In the genomic region with DNA sequence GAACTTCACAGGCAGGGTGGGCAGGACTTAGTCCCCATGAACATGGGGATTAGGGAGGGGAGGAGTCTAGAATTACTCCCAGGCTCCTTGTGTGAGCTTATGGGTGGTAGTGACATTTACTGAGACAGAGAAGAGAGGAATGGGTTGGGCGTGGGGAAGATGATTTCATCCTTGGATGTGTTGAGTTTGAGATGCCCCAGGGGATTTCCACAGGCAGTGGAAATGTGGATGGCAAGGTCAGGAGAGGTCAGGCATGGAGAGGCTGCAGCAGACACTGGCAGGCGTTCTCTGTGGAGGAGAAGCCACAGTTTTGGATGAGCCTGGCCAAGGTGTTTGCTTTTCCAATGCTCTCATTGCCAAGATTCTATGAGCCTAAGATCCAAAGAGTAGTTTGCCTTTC, we compare ENCODE assay signal across 18 cellular contexts. TPM values are rescaled to one million over a fixed set of nuclear protein-coding genes. Genes with fewer than 3 reads are reported as not detected.
DNase-seq lines count a peak whose midpoint lies in the region; ATAC-seq and TF ChIP-seq lines count a peak whose summit lies in the region.
"Had no signal": no experiment of that assay in that cellular context is flagged by ENCODE, and none has a peak within 500 bp of the region (broad histone marks: within the 10 kb centered on the region; RNA-seq: fewer than 3 reads in every experiment).

No MANE protein-coding gene starts in this region.

- no peak overlapping the region for H3K4me2 ChIP-seq in osteoblast (ENCODE audit: insufficient read depth, low read length)

- peaks cover 27% of the 10 kb centered on the region for H3K36me3 Mint-ChIP-seq in activated T-helper 1 cell treated with anti-CD3 and anti-CD28 coated beads, Interleukin-12 subunit alpha, Interleukin-12 subunit beta, Interleukin-2, Interleukin-4 antibody, amounts not matched to agents 30 ng/mL and 10 ng/mL and 1 ng/mL, durations not matched to agents 14 hours and 24 hours and 36 hours (ENCODE audit: low read depth)
- no peaks in the 10 kb centered on the region for H3K36me3 Mint-ChIP-seq in stimulated activated effector memory CD8-positive, alpha-beta T cell treated with anti-CD3 and anti-CD28 coated beads, Interleukin-12 subunit alpha, Interleukin-12 subunit beta, amount 100 ng/mL, for 72 hours
- no peaks in the 10 kb centered on the region for H3K36me3 Mint-ChIP-seq in natural killer cell

- TF ChIP-seq CTCF in osteoblast (IDR thresholded peaks at IDR 0.05; ENCODE audit: extremely low read depth, low read depth, low read length) (no peak), natural killer cell (IDR thresholded peaks at IDR 0.05) (no peak), WERI-Rb-1 (IDR thresholded peaks at IDR 0.05; ENCODE audit: low read depth, low read length) (no peak)

- H3K79me2 ChIP-seq in osteoblast (ENCODE audit: insufficient read depth, low read length): no peaks in the 10 kb centered on the region

- no peak overlapping the region for H3K4me3 ChIP-seq in osteoblast (ENCODE audit: insufficient read depth, low read length)
- no peak overlapping the region for H3K4me3 ChIP-seq in WERI-Rb-1 (ENCODE audit: low read depth, low read length)
- H3K4me3 ChIP-seq: SJCRH30 had no signal

- H3K9me3 Mint-ChIP-seq in activated T-helper 1 cell treated with anti-CD3 and anti-CD28 coated beads, Interleukin-12 subunit alpha, Interleukin-12 subunit beta, Interleukin-2, Interleukin-4 antibody, amounts not matched to agents 30 ng/mL and 10 ng/mL and 1 ng/mL, durations not matched to agents 14 hours and 24 hours and 36 hours: peaks cover 8% of the 10 kb centered on the region
- no peaks in the 10 kb centered on the region for H3K9me3 Mint-ChIP-seq in stimulated activated effector memory CD8-positive, alpha-beta T cell treated with anti-CD3 and anti-CD28 coated beads, Interleukin-12 subunit alpha, Interleukin-12 subunit beta, amount 100 ng/mL, for 72 hours
- no peaks in the 10 kb centered on the region for H3K9me3 Mint-ChIP-seq in natural killer cell
- H3K9me3 Mint-ChIP-seq: CD4-positive, alpha-beta T cell had no signal

- no peak overlapping the region for H3K4me3 Mint-ChIP-seq in activated T-helper 1 cell treated with anti-CD3 and anti-CD28 coated beads, Interleukin-12 subunit alpha, Interleukin-12 subunit beta, Interleukin-2, Interleukin-4 antibody, amounts not matched to agents 30 ng/mL and 10 ng/mL and 1 ng/mL, durations not matched to agents 14 hours and 24 hours and 36 hours
- no peak overlapping the region for H3K4me3 Mint-ChIP-seq in stimulated activated effector memory CD8-positive, alpha-beta T cell treated with anti-CD3 and anti-CD28 coated beads, Interleukin-12 subunit alpha, Interleukin-12 subunit beta, amount 100 ng/mL, for 72 hours
- no peak overlapping the region for H3K4me3 Mint-ChIP-seq in natural killer cell
- H3K4me3 Mint-ChIP-seq: CD4-positive, alpha-beta T cell had no signal

- peak overlapping the region; percentile 35 for H3K27ac Mint-ChIP-seq in activated T-helper 1 cell treated with anti-CD3 and anti-CD28 coated beads, Interleukin-12 subunit alpha, Interleukin-12 subunit beta, Interleukin-2, Interleukin-4 antibody, amounts not matched to agents 30 ng/mL and 10 ng/mL and 1 ng/mL, durations not matched to agents 14 hours and 24 hours and 36 hours
- H3K27ac Mint-ChIP-seq in stimulated activated effector memory CD8-positive, alpha-beta T cell treated with anti-CD3 and anti-CD28 coated beads, Interleukin-12 subunit alpha, Interleukin-12 subunit beta, amount 100 ng/mL, for 72 hours: no peak overlapping the region
- H3K27ac Mint-ChIP-seq in natural killer cell: no peak overlapping the region
- H3K27ac Mint-ChIP-seq: CD4-positive, alpha-beta T cell had no signal

- intact Hi-C loops in activated T-helper 1 cell treated with anti-CD3 and anti-CD28 coated beads, Interleukin-12 subunit alpha, Interleukin-12 subunit beta, Interleukin-2, Interleukin-4 antibody, amounts not matched to agents 30 ng/mL and 10 ng/mL and 1 ng/mL, durations not matched to agents 14 hours and 24 hours and 36 hours (cut with micrococcal nuclease): no loop called here
- intact Hi-C loops in natural killer cell (cut with micrococcal nuclease): no loop called here

- peaks cover 27% of the 10 kb centered on the region for H3K4me1 ChIP-seq in osteoblast (ENCODE audit: insufficient read depth, low read length)

- H3K27ac ChIP-seq in osteoblast (ENCODE audit: low read depth, low read length) (no peak overlapping the region), WERI-Rb-1 (no peak overlapping the region)
- H3K27ac ChIP-seq: SJCRH30 had no signal

- in situ Hi-C loops in Caki2 (cut with HindIII; ENCODE audit: low pct_unique_long_range_greater_than_20kb, low sequenced_read_pairs): no loop called here

- H3K27me3 ChIP-seq in osteoblast (ENCODE audit: insufficient read depth, low read length) (no peaks in the 10 kb centered on the region), WERI-Rb-1 (ENCODE audit: insufficient read depth, low read depth, severe bottlenecking) (no peaks in the 10 kb centered on the region)
- H3K27me3 ChIP-seq: SJCRH30 had no signal

- H4K20me1 ChIP-seq in osteoblast (ENCODE audit: insufficient read depth, low read length): no peaks in the 10 kb centered on the region

- H3K27me3 Mint-ChIP-seq in activated T-helper 1 cell treated with anti-CD3 and anti-CD28 coated beads, Interleukin-12 subunit alpha, Interleukin-12 subunit beta, Interleukin-2, Interleukin-4 antibody, amounts not matched to agents 30 ng/mL and 10 ng/mL and 1 ng/mL, durations not matched to agents 14 hours and 24 hours and 36 hours (ENCODE audit: insufficient read depth): no peaks in the 10 kb centered on the region
- no peaks in the 10 kb centered on the region for H3K27me3 Mint-ChIP-seq in natural killer cell (ENCODE audit: low read depth in 2 of 2)
- H3K27me3 Mint-ChIP-seq: CD4-positive, alpha-beta T cell had no signal

- no peak for ATAC-seq in stimulated activated effector memory CD8-positive, alpha-beta T cell treated with anti-CD3 and anti-CD28 coated beads, Interleukin-12 subunit alpha, Interleukin-12 subunit beta, amount 100 ng/mL, for 72 hours
- no peak for ATAC-seq in natural killer cell
- ATAC-seq in HG02759 (IDR thresholded peaks at IDR 0.05; ENCODE audit: unreplicated experiment): no peak

- DNase-seq in Caki2 (ENCODE audit: low read depth) (peak; percentile 53), NCI-H226 (peak; percentile 77), osteoblast (ENCODE audit: insufficient read length, low spot score, missing footprints) (peak; percentile 48), natural killer cell (no peak), WERI-Rb-1 (no peak)
- DNase-seq in activated T-helper 1 cell treated with anti-CD3 and anti-CD28 coated beads, Interleukin-12 subunit alpha, Interleukin-12 subunit beta, Interleukin-2, Interleukin-4 antibody, amounts not matched to agents 30 ng/mL and 10 ng/mL and 1 ng/mL, durations not matched to agents 14 hours and 24 hours and 36 hours (ENCODE audit: low spot score): no peak
- no peak for DNase-seq in stimulated activated effector memory CD8-positive, alpha-beta T cell treated with anti-CD3 and anti-CD28 coated beads, Interleukin-12 subunit alpha, Interleukin-12 subunit beta, amount 100 ng/mL, for 72 hours (ENCODE audit: low spot score in 2 of 2)
- DNase-seq: Caco-2; CD4-positive, alpha-beta T cell; DMS153; KBM-7; MV-4-11; NCI-H1694 treated with DMSO at 0.1 percent for 48 hours; NCI-H2107; NCI-H510A treated with DMSO at 0.1 percent for 48 hours; NCI-H82; SJCRH30 had no signal

- peaks cover 17% of the 10 kb centered on the region for H3K4me1 Mint-ChIP-seq in activated T-helper 1 cell treated with anti-CD3 and anti-CD28 coated beads, Interleukin-12 subunit alpha, Interleukin-12 subunit beta, Interleukin-2, Interleukin-4 antibody, amounts not matched to agents 30 ng/mL and 10 ng/mL and 1 ng/mL, durations not matched to agents 14 hours and 24 hours and 36 hours (ENCODE audit: low read depth)
- H3K4me1 Mint-ChIP-seq in stimulated activated effector memory CD8-positive, alpha-beta T cell treated with anti-CD3 and anti-CD28 coated beads, Interleukin-12 subunit alpha, Interleukin-12 subunit beta, amount 100 ng/mL, for 72 hours: peaks cover 14% of the 10 kb centered on the region
- no peaks in the 10 kb centered on the region for H3K4me1 Mint-ChIP-seq in natural killer cell

- H3K36me3 ChIP-seq in osteoblast (ENCODE audit: insufficient read depth, low read length): no peaks in the 10 kb centered on the region
- no peaks in the 10 kb centered on the region for H3K36me3 ChIP-seq in WERI-Rb-1
- H3K36me3 ChIP-seq: SJCRH30 had no signal

- H3K9me3 ChIP-seq in osteoblast (ENCODE audit: low read depth, low read length): no peaks in the 10 kb centered on the region
- peaks cover 2% of the 10 kb centered on the region for H3K9me3 ChIP-seq in WERI-Rb-1 (ENCODE audit: severe bottlenecking)
- H3K9me3 ChIP-seq: Caco-2 had no signal

- H2AFZ ChIP-seq in osteoblast (ENCODE audit: low read length): no peak overlapping the region

RNA-seq across cellular contexts. Expression of a gene that starts 26.5 kb away (rescaled TPM):
- 25.0 and 25.5 TPM in 2 replicates for total RNA-seq in Caki2 (2014; rRNA removed; shearing (Covaris generic); ENCODE audit: low replicate concordance)
- total RNA-seq in activated T-helper 1 cell treated with anti-CD3 and anti-CD28 coated beads, Interleukin-12 subunit alpha, Interleukin-12 subunit beta, Interleukin-2, Interleukin-4 antibody, amounts not matched to agents 30 ng/mL and 10 ng/mL and 1 ng/mL, durations not matched to agents 14 hours and 24 hours and 36 hours: 10.6 and 11.0 TPM in 2 replicates
- 42.3 and 44.5 TPM in 2 replicates for total RNA-seq in osteoblast
- under 1 TPM in 2 of 3 donors, not detected in 1; 0.20 to 0.31 TPM for total RNA-seq in natural killer cell

Comparison
In these comparisons a context has a peak if more than half of its experiments do, and no peak if none do; other contexts are left out.
1. DNase-seq: peak in Caki2 (single experiment), NCI-H226 (single experiment) and osteoblast (single experiment); none in activated T-helper 1 cell treated with anti-CD3 and anti-CD28 coated beads, Interleukin-12 subunit alpha, Interleukin-12 subunit beta, Interleukin-2, Interleukin-4 antibody, amounts not matched to agents 30 ng/mL and 10 ng/mL and 1 ng/mL, durations not matched to agents 14 hours and 24 hours and 36 hours (single experiment), stimulated activated effector memory CD8-positive, alpha-beta T cell treated with anti-CD3 and anti-CD28 coated beads, Interleukin-12 subunit alpha, Interleukin-12 subunit beta, amount 100 ng/mL, for 72 hours (0 of 2), natural killer cell (single experiment) and WERI-Rb-1 (single experiment).